23 cellular contexts compared by ENCODE assay signal in the genomic region with DNA sequence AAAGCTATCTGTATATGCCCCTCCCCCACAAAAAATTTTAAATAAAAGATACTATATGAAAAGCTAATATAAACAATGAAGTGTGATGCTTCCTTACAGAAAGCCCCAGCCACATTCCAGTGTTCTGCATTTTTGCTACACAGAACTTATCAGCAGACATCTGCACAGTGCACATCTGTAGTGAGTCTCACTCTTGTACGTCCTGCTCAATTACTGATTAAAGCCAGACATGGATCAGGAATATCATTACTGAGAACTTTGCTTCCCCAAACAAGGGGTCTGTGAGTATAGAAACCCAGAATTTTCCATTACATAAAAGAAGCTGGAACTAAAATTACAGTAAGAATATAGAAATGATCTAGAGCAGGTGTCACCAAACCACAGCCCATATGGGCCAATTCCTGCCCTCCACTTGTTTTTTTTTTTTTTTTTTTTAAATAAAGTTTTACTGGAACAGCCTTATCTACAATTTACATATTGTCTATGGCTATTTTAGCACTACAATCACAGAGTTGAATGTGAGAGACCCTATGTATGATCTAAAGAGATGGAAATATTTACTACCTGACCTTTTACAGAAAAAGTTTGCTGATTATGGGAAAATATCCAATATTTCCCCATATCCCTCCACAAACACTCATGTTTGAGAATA.
"Had no signal": no experiment of that assay in that cellular context is flagged by ENCODE, and none has a peak within 500 bp of the region (broad histone marks: within the 10 kb centered on the region; RNA-seq: fewer than 3 reads in every experiment).

No MANE protein-coding gene starts in this region.

- H3K4me1 ChIP-seq: Peyer's patch, SJCRH30 had no signal

- H3K27me3 Mint-ChIP-seq: brain; central memory CD8-positive, alpha-beta T cell; T-helper 17 cell had no signal

- ATAC-seq: activated naive CD4-positive, alpha-beta T cell treated with anti-CD3 and anti-CD28 coated beads, Interleukin-2, amount 50 U/mL, for 72 hours; activated T-cell treated with anti-CD3 and anti-CD28 coated beads, Interleukin-2, amount 50 U/mL, for 4 hours; T-helper 17 cell; WTC11 had no signal

- H3K4me1 Mint-ChIP-seq: brain, WTC11 had no signal

- H3K27ac Mint-ChIP-seq: activated naive CD4-positive, alpha-beta T cell treated with anti-CD3 and anti-CD28 coated beads, Interleukin-2, amount 50 U/mL, for 72 hours; WTC11 had no signal

- H3K4me3 Mint-ChIP-seq: activated T-cell treated with anti-CD3 and anti-CD28 coated beads, Interleukin-2, amount 50 U/mL, for 4 hours; brain; central memory CD8-positive, alpha-beta T cell; T-helper 17 cell; WTC11 had no signal

- H3K27me3 ChIP-seq: Peyer's patch, SJCRH30 had no signal

- H3K9me3 Mint-ChIP-seq: activated naive CD4-positive, alpha-beta T cell treated with anti-CD3 and anti-CD28 coated beads, Interleukin-2, amount 50 U/mL, for 72 hours; activated T-cell treated with anti-CD3 and anti-CD28 coated beads, Interleukin-2, amount 50 U/mL, for 4 hours; brain; central memory CD8-positive, alpha-beta T cell; WTC11 had no signal

- H3K9me3 ChIP-seq: Peyer's patch, SJCRH30 had no signal

- DNase-seq: activated CD4-positive, alpha-beta T cell treated with anti-CD3 and anti-CD28 coated beads for 48 hours; activated CD4-positive, alpha-beta T cell treated with anti-CD3 and anti-CD28 coated beads, Interleukin-2, amount 50 U/mL, for 4 hours; activated CD4-positive, CD25-positive, alpha-beta regulatory T cell treated with anti-CD3 and anti-CD28 coated beads, Interleukin-2, amount 50 U/mL, for 72 hours; activated effector memory CD4-positive, alpha-beta T cell treated with anti-CD3 and anti-CD28 coated beads, Interleukin-2, amount 50 U/mL, for 16 hours; activated naive CD4-positive, alpha-beta T cell treated with Interleukin-2 at 50 U/mL for 16 hours; activated T-cell treated with anti-CD3 and anti-CD28 coated beads, Interleukin-2, amount 50 U/mL, for 4 hours; amygdala; NCI-H1092; NCI-H1417 treated with DMSO at 0.1 percent for 48 hours; NCI-H1694 treated with DMSO at 0.1 percent for 48 hours; NCI-H2029 treated with DMSO at 0.1 percent for 48 hours; NCI-H345; NCI-H510A; NCI-H526 treated with DMSO at 0.1 percent for 48 hours; Peyer's patch; Right ventricle myocardium superior; SJCRH30; T-helper 17 cell; T-helper 9 cell had no signal

- H3K27ac ChIP-seq: Peyer's patch, SJCRH30 had no signal

- H3K4me3 ChIP-seq: Peyer's patch, SJCRH30 had no signal
